In the genomic region with DNA sequence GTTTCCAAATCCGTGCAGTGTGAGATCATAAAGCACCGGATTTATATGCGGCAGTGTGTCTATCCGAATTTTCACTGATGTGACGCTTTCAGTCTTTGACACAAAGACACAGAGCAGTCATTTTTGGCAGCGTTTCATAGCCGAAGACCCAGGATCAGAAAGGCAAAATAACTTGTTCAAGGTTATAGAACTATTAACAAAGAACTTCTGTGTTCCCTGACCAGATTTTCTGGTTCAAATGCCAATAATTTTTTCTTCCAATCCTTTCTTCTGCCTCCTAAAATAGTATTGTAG, we compare ENCODE assay signal across 17 cellular contexts. TPM values are rescaled to one million over a fixed set of nuclear protein-coding genes. Genes with fewer than 3 reads are reported as not detected.
"Had no signal": no experiment of that assay in that cellular context is flagged by ENCODE, and none has a peak within 500 bp of the region (broad histone marks: within the 10 kb centered on the region; RNA-seq: fewer than 3 reads in every experiment).

No MANE protein-coding gene starts in this region.

- H3K4me1 ChIP-seq: prostate gland had no signal

- H3K27ac ChIP-seq: epithelial cell of prostate, prostate gland, stomach, thoracic aorta had no signal

- DNase-seq: activated CD4-positive, CD25-positive, alpha-beta regulatory T cell treated with anti-CD3 and anti-CD28 coated beads, Interleukin-2, amount 50 U/mL, for 72 hours; activated naive CD4-positive, alpha-beta T cell treated with Interleukin-2 at 50 U/mL for 16 hours; activated T-cell treated with anti-CD3 and anti-CD28 coated beads for 4 hours; aorta; effector memory CD4-positive, alpha-beta T cell; foreskin melanocyte; mammary epithelial cell; naive B cell; stomach had no signal

- H3K9me3 Mint-ChIP-seq: dendritic cell treated with granulocyte-macrophage colony-stimulating factor and Interleukin-4, amounts not matched to agents 40 ng/mL and 50 ng/mL, for 4 days had no signal

- H3K4me3 ChIP-seq: prostate gland, stomach, thoracic aorta had no signal

- H3K9me3 ChIP-seq: prostate gland, thoracic aorta had no signal

- H3K36me3 ChIP-seq: prostate gland, stomach, thoracic aorta had no signal

- H3K4me3 Mint-ChIP-seq: dendritic cell treated with granulocyte-macrophage colony-stimulating factor and Interleukin-4, amounts not matched to agents 40 ng/mL and 50 ng/mL, for 4 days had no signal

- H3K27ac Mint-ChIP-seq: dendritic cell treated with granulocyte-macrophage colony-stimulating factor and Interleukin-4, amounts not matched to agents 40 ng/mL and 50 ng/mL, for 4 days had no signal

RNA-seq across cellular contexts. Expression of gene MARCHF11, which starts 1.1 kb away (rescaled TPM):
- total RNA-seq: aorta, bronchial epithelial cell, fibroblast of lung, left lobe of liver, mammary epithelial cell, mononuclear cell, stomach, thoracic aorta had no signal
- polyA plus RNA-seq: aorta, fibroblast of lung, mammary epithelial cell, stomach had no signal
